Comparison of ENCODE assay signal across 19 cellular contexts in genomic region chr6:9494864-9495263, GRCh38.
"Had no signal": no experiment of that assay in that cellular context is flagged by ENCODE, and none has a peak within 500 bp of the region (broad histone marks: within the 10 kb centered on the region; RNA-seq: fewer than 3 reads in every experiment).

No MANE protein-coding gene starts in this region.

- H3K4me1 ChIP-seq: foreskin keratinocyte, parathyroid adenoma, transverse colon had no signal

- H3K36me3 ChIP-seq: neutrophil, transverse colon had no signal

- DNase-seq: activated CD4-positive, alpha-beta memory T cell treated with anti-CD3 and anti-CD28 coated beads, Interleukin-2, amount 10 ng/mL, durations not matched to agents 7 days and 5 days; activated CD4-positive, alpha-beta T cell treated with anti-CD3 and anti-CD28 coated beads for 1 hour; activated effector memory CD4-positive, alpha-beta T cell treated with Interleukin-2 at 50 U/mL for 16 hours; activated T-cell treated with anti-CD3 and anti-CD28 coated beads, Interleukin-2, amount 50 U/mL, for 4 hours; amygdala; foreskin keratinocyte; kidney glomerular epithelial cell; mesendoderm; natural killer cell; stimulated activated CD4-positive, alpha-beta T cell treated with anti-CD3 and anti-CD28 coated beads, Interleukin-12 subunit alpha, Interleukin-12 subunit beta, amount 100 ng/mL, for 4 hours; stimulated activated CD4-positive, alpha-beta T cell treated with anti-CD3 and anti-CD28 coated beads, Interleukin-2, amount 100 ng/mL, for 24 hours; substantia nigra; T-cell; T-helper 9 cell; transverse colon had no signal

- H3K9me3 ChIP-seq: neutrophil, transverse colon had no signal

- H3K4me3 ChIP-seq: transverse colon had no signal

- H3K27me3 ChIP-seq: foreskin keratinocyte, neutrophil, transverse colon had no signal

- H3K27ac ChIP-seq: epithelial cell of prostate, foreskin keratinocyte, neutrophil, parathyroid adenoma, transverse colon had no signal

- ATAC-seq: activated naive CD4-positive, alpha-beta T cell treated with anti-CD3 and anti-CD28 coated beads, Interleukin-2, amount 50 U/mL, for 72 hours; activated T-cell treated with anti-CD3 and anti-CD28 coated beads, Interleukin-2, amount 50 U/mL, for 4 hours; foreskin keratinocyte; natural killer cell; T-cell had no signal
